12 cellular contexts compared by ENCODE assay signal in the genomic region with DNA sequence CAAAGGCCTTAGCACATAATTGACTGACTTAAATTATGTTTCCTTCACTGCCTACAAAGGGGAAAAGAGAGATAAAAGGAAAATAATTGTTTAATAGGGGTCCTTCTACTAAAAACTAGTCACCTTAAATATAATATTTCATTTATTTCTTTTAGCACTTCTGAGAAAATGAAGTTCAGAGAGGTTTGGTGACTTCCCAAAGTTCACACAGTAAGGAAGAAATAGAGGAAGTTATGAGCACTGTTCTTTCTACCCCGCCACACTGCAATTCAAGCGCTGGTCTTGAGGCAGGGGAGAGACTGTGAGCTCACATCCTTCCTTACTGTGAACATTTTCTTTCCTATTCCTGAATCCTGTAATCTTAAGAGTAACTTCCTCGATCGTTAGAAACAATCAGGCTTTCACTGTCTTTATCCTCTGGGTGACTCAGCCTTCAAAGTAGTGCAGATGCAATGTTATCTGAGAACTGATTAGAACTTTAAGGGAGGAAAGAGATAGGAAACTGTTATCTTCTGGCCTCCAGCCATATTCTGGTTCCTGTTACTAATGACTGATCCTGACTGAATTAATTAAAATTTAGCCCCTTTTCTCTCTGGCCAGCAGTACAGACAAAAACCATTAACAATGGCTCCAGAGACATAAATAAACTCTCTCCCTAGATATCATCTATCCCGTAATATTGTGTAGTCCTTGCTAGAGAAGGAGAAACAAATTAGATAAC. TPM values are rescaled to one million over a fixed set of nuclear protein-coding genes. Genes with fewer than 3 reads are reported as not detected.
DNase-seq lines count a peak whose midpoint lies in the region; ATAC-seq, FAIRE-seq and TF ChIP-seq lines count a peak whose summit lies in the region.
"Had no signal": no experiment of that assay in that cellular context is flagged by ENCODE, and none has a peak within 500 bp of the region (broad histone marks: within the 10 kb centered on the region; RNA-seq: fewer than 3 reads in every experiment).

No MANE protein-coding gene starts in this region.

- TF ChIP-seq CTCF in astrocyte (IDR thresholded peaks at IDR 0.05; ENCODE audit: insufficient read depth, low read depth, low read length) (no peak), left ventricle myocardium inferior (IDR thresholded peaks at IDR 0.05; ENCODE audit: borderline replicate concordance) (no peak), smooth muscle cell (IDR thresholded peaks at IDR 0.05; ENCODE audit: borderline replicate concordance, insufficient read depth, poor library complexity, severe bottlenecking) (no peak)

- no peak for ATAC-seq in GM18519 (IDR thresholded peaks at IDR 0.05; ENCODE audit: low FRiP score, unreplicated experiment)
- ATAC-seq: T-cell had no signal

- no peak overlapping the region for H3K4me3 ChIP-seq in astrocyte (ENCODE audit: insufficient read depth, low read depth, low read length)
- peak overlapping the region; percentile 57 for H3K4me3 ChIP-seq in left ventricle myocardium inferior
- H3K4me3 ChIP-seq in smooth muscle cell: no peak overlapping the region
- H3K4me3 ChIP-seq: esophagus squamous epithelium had no signal

- no peaks in the 10 kb centered on the region for H3K4me1 ChIP-seq in astrocyte (ENCODE audit: insufficient read depth, low read length)
- H3K4me1 ChIP-seq in left ventricle myocardium inferior: peaks cover 20% of the 10 kb centered on the region
- no peaks in the 10 kb centered on the region for H3K4me1 ChIP-seq in smooth muscle cell (ENCODE audit: low read depth)

- H3K4me3 Mint-ChIP-seq in astrocyte (ENCODE audit: unreplicated experiment): no peak overlapping the region
- H3K4me3 Mint-ChIP-seq: activated T-helper 1 cell treated with anti-CD3 and anti-CD28 coated beads, Interleukin-12 subunit alpha, Interleukin-12 subunit beta, Interleukin-2, Interleukin-4 antibody, amounts not matched to agents 30 ng/mL and 10 ng/mL and 1 ng/mL, durations not matched to agents 14 hours and 24 hours and 36 hours; central memory CD8-positive, alpha-beta T cell; T-cell had no signal

- TF ChIP-seq POLR2A in GM12891 (IDR thresholded peaks at IDR 0.05; ENCODE audit: low read depth, low read length): no peak

- H3F3A ChIP-seq in smooth muscle cell (ENCODE audit: low read depth): no peaks in the 10 kb centered on the region

- 18% methylated on average over 5 of the region's 5 CpGs for WGBS in smooth muscle cell (ENCODE audit: low lambda C conversion rate)

- peak; percentile 64 for FAIRE-seq in astrocyte (lab: Jason Lieb, UNC)
- no peak for FAIRE-seq in GM12891 (lab: Jason Lieb, UNC)
- FAIRE-seq: islet of Langerhans had no signal

- H3K36me3 ChIP-seq in astrocyte (ENCODE audit: insufficient read depth, low read length): no peaks in the 10 kb centered on the region
- H3K36me3 ChIP-seq in left ventricle myocardium inferior: no peaks in the 10 kb centered on the region
- H3K36me3 ChIP-seq in smooth muscle cell (ENCODE audit: low read depth): no peaks in the 10 kb centered on the region
- H3K36me3 ChIP-seq: esophagus squamous epithelium had no signal

- H3K27me3 ChIP-seq in astrocyte (ENCODE audit: insufficient read depth, low read length) (no peaks in the 10 kb centered on the region), left ventricle myocardium inferior (ENCODE audit: low read depth) (no peaks in the 10 kb centered on the region), smooth muscle cell (ENCODE audit: low read depth) (no peaks in the 10 kb centered on the region)
- H3K27me3 ChIP-seq: esophagus squamous epithelium had no signal

- H3K79me2 ChIP-seq in astrocyte (ENCODE audit: insufficient read depth, low read length) (no peaks in the 10 kb centered on the region), smooth muscle cell (ENCODE audit: low read depth) (peaks cover 4% of the 10 kb centered on the region)

- no peaks in the 10 kb centered on the region for H3K27me3 Mint-ChIP-seq in astrocyte (ENCODE audit: low read depth, unreplicated experiment)
- H3K27me3 Mint-ChIP-seq: T-cell had no signal

- no peaks in the 10 kb centered on the region for H4K20me1 ChIP-seq in astrocyte (ENCODE audit: insufficient read depth, low read length)
- no peaks in the 10 kb centered on the region for H4K20me1 ChIP-seq in smooth muscle cell (ENCODE audit: low read depth)

- H3K9ac ChIP-seq in astrocyte (ENCODE audit: low read length) (no peak overlapping the region), smooth muscle cell (ENCODE audit: low read depth) (no peak overlapping the region)

- H3K27ac Mint-ChIP-seq in astrocyte (ENCODE audit: unreplicated experiment): no peak overlapping the region
- H3K27ac Mint-ChIP-seq: activated T-helper 1 cell treated with anti-CD3 and anti-CD28 coated beads, Interleukin-12 subunit alpha, Interleukin-12 subunit beta, Interleukin-2, Interleukin-4 antibody, amounts not matched to agents 30 ng/mL and 10 ng/mL and 1 ng/mL, durations not matched to agents 14 hours and 24 hours and 36 hours; T-cell had no signal

- in situ Hi-C loops in KBM-7 (cut with MboI; ENCODE audit: low pct_unique_long_range_greater_than_20kb, low sequenced_read_pairs): loop anchor here (25.0 kb wide), 1 partner anchor 334 kb away; a partner anchor contains a TSS

- H3K9me3 ChIP-seq in astrocyte (ENCODE audit: insufficient read depth, low read depth, low read length): no peaks in the 10 kb centered on the region
- no peaks in the 10 kb centered on the region for H3K9me3 ChIP-seq in left ventricle myocardium inferior (replicated peaks)
- H3K9me3 ChIP-seq in smooth muscle cell (replicated peaks; ENCODE audit: low read depth): no peaks in the 10 kb centered on the region
- H3K9me3 ChIP-seq: esophagus squamous epithelium had no signal

- H3K27ac ChIP-seq in astrocyte (ENCODE audit: low read depth, low read length): peak overlapping the region; percentile 31
- peak overlapping the region; percentile 45 for H3K27ac ChIP-seq in left ventricle myocardium inferior (replicated peaks)
- no peak overlapping the region for H3K27ac ChIP-seq in smooth muscle cell (ENCODE audit: low read depth)
- H3K27ac ChIP-seq: esophagus squamous epithelium had no signal

- H3K4me2 ChIP-seq in astrocyte (ENCODE audit: low read length): peak overlapping the region; percentile 57
- H3K4me2 ChIP-seq in smooth muscle cell: peak overlapping the region; percentile 52

- H3K9me3 Mint-ChIP-seq in astrocyte (ENCODE audit: unreplicated experiment): no peaks in the 10 kb centered on the region
- H3K9me3 Mint-ChIP-seq: activated T-helper 1 cell treated with anti-CD3 and anti-CD28 coated beads, Interleukin-12 subunit alpha, Interleukin-12 subunit beta, Interleukin-2, Interleukin-4 antibody, amounts not matched to agents 30 ng/mL and 10 ng/mL and 1 ng/mL, durations not matched to agents 14 hours and 24 hours and 36 hours; central memory CD8-positive, alpha-beta T cell; T-cell had no signal

- no peaks in the 10 kb centered on the region for H3K4me1 Mint-ChIP-seq in astrocyte (ENCODE audit: low read depth, unreplicated experiment)
- H3K4me1 Mint-ChIP-seq: central memory CD8-positive, alpha-beta T cell; T-cell had no signal

- no peaks in the 10 kb centered on the region for H3K36me3 Mint-ChIP-seq in astrocyte (ENCODE audit: low read depth, unreplicated experiment)
- H3K36me3 Mint-ChIP-seq: T-cell had no signal

- intact Hi-C loops in left ventricle myocardium inferior (cut with micrococcal nuclease): no loop called here

- peak; percentile 2 for DNase-seq in KBM-7
- peak; percentile 70 for DNase-seq in astrocyte (ENCODE audit: low read depth)
- DNase-seq in left ventricle myocardium inferior: no peak
- DNase-seq in smooth muscle cell (lab: John Stamatoyannopoulos, UW; ENCODE audit: unreplicated experiment): no peak
- DNase-seq in NK-92 treated with Interleukin-12 subunit alpha and Interleukin-12 subunit beta, amount 100 ng/mL, for 24 hours (lab: John Stamatoyannopoulos, UW): no peak
- DNase-seq in GM12891 (ENCODE audit: insufficient read length, low spot score): no peak
- DNase-seq: esophagus squamous epithelium, T-cell had no signal

- H2AFZ ChIP-seq in astrocyte (ENCODE audit: low read depth, low read length) (peak overlapping the region; percentile 1), smooth muscle cell (ENCODE audit: low read depth) (peak overlapping the region; percentile 66)

TF ChIP-seq in GM12891, 5 proteins besides CTCF, POLR2A, EP300 and RAD21:
- TF ChIP-seq PAX5 (IDR thresholded peaks at IDR 0.05; ENCODE audit: insufficient read depth, low read length, severe bottlenecking) (no peak), POLR2AphosphoS5 (IDR thresholded peaks at IDR 0.05; ENCODE audit: low read depth, low read length) (no peak), POU2F2 (IDR thresholded peaks at IDR 0.05; ENCODE audit: low read depth, low read length) (no peak), SPI1 (IDR thresholded peaks at IDR 0.05; ENCODE audit: low read depth, low read length) (no peak), TAF1 (IDR thresholded peaks at IDR 0.05; ENCODE audit: low read depth, low read length) (no peak)

RNA-seq across cellular contexts. Expression of a gene that starts 6.8 kb away (rescaled TPM):
- total RNA-seq in astrocyte (16.5 and 24.1 TPM in 2 replicates), left ventricle myocardium inferior (256 TPM), smooth muscle cell (5.2 and 49.1 TPM in 2 replicates)
- polyA plus RNA-seq in smooth muscle cell: 1.9 and 2.5 TPM in 2 replicates
- 2.7 TPM for polyA plus RNA-seq in GM12891 (2012; ENCODE audit: low read depth, missing spikeins)

Comparison
In these comparisons a context has a peak if more than half of its experiments do, and no peak if none do; other contexts are left out.
1. DNase-seq: peak in KBM-7 (single experiment) and astrocyte (single experiment); none in left ventricle myocardium inferior (single experiment), smooth muscle cell (single experiment), NK-92 treated with Interleukin-12 subunit alpha and Interleukin-12 subunit beta, amount 100 ng/mL, for 24 hours (single experiment) and GM12891 (single experiment).